In the genomic region with DNA sequence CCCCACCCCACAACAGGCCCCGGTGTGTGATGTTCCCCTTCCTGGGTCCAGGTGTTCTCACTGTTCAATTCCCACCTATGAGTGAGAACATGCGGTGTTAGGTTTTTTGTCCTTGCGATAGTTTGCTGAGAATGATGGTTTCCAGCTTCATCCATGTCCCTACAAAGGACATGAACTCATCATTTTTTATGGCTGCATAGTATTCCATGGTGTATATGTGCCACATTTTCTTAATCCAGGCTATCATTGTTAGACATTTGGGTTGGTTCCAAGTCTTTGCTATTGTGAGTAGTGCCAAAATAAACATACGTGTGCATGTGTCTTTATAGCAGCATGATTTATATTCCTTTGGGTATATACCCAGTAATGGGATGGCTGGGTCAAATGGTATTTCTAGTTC, we compare ENCODE assay signal across 2 cellular contexts.
TF ChIP-seq lines count a peak whose summit lies in the region.

No MANE protein-coding gene starts in this region.

TF ChIP-seq in HEK293, 187 proteins besides CTCF, POLR2A, EP300 and RAD21:
- TF ChIP-seq, protein P1, sequence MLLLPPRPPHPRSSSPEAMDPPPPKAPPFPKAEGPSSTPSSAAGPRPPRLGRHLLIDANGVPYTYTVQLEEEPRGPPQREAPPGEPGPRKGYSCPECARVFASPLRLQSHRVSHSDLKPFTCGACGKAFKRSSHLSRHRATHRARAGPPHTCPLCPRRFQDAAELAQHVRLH (tag by site-specific recombination; IDR thresholded peaks at IDR 0.05) = 0 out of 2 replicates have a peak, but pooled peaks have one; percentile 62
- TF ChIP-seq, protein P2, sequence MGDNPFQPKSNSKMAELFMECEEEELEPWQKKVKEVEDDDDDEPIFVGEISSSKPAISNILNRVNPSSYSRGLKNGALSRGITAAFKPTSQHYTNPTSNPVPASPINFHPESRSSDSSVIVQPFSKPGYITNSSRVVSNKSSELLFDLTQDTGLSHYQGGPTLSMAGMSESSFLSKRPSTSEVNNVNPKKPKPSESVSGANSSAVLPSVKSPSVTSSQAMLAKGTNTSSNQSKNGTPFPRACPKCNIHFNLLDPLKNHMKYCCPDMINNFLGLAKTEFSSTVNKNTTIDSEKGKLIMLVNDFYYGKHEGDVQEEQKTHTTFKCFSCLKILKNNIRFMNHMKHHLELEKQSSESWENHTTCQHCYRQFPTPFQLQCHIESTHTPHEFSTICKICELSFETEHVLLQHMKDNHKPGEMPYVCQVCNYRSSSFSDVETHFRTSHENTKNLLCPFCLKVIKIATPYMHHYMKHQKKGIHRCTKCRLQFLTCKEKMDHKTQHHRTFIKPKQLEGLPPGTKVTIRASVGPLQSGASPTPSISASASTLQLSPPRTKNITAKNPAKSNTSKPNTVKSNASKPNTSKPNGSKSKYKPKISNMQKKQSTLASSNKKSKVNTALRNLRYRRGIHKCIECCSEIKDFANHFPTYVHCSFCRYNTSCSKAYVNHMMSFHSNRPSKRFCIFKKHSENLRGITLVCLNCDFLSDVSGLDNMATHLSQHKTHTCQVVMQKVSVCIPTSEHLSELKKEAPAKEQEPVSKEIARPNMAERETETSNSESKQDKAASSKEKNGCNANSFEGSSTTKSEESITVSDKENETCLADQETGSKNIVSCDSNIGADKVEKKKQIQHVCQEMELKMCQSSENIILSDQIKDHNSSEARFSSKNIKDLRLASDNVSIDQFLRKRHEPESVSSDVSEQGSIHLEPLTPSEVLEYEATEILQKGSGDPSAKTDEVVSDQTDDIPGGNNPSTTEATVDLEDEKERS (tag by site-specific recombination; IDR thresholded peaks at IDR 0.05) = 0 out of 2 replicates have a peak, but pooled peaks have one; percentile 42
- peak; percentile 97 for TF ChIP-seq ZNF146 (tag by site-specific recombination; IDR thresholded peaks at IDR 0.05)

TF ChIP-seq in K562, 482 proteins besides CTCF, POLR2A, EP300 and RAD21:
- peak; percentile 41 for TF ChIP-seq ZNF146 (CRISPR knock-in tag; IDR thresholded peaks at IDR 0.05; ENCODE audit: unreplicated experiment)
TF ChIP-seq in K562: peak in this region for 1; not testable (repeated sequence) for 481.
